8 cellular contexts compared by ENCODE assay signal in the genomic region with DNA sequence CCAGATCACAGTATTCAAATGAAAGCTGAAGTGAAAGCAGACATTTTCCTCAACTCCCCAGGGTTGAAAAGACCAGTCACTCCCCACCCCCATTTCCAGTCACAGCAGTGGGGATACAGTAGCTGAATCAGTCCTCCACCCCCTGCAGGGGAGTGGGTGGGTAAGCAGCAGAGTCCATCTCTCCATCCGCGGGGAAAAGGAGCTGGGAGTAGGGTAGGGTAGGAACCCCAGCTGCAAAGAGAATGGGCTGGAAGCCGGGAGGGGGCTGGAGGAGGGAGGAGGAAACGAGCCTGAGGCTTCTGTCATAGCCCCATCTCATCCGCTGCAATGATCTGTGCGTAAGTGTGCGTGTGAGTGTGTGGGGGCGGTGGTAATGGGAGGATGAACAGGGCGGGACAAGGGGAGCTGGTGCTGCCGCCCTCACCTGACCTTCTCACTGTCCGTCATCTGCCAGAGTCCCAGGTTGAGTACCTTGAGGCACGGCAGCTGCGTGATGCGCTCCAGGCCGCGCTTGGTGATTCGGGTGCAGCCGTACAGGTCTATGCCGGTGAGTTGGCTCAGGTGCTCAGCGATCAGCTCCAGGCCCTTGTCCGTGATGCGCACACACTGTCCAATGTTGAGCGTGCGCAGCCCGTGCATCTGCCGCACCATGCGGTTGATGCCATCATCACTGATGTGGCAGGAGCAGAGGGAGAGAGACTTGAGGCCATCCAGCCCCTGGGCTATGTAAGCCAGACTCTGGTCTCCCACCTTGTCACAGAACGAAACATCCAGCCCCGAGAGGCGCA. TPM values are rescaled to one million over a fixed set of nuclear protein-coding genes. Genes with fewer than 3 reads are reported as not detected.
DNase-seq lines count a peak whose midpoint lies in the region; ATAC-seq and TF ChIP-seq lines count a peak whose summit lies in the region.

No MANE protein-coding gene starts in this region.

- no peak overlapping the region for H3K9ac ChIP-seq in HCT116 (ENCODE audit: low read length)

- no peaks in the 10 kb centered on the region for H4K20me1 ChIP-seq in HCT116 (ENCODE audit: insufficient read depth)

- peak overlapping the region in 5 of 7 donors; percentile 35 to 72 (median 63) for H3K27ac Mint-ChIP-seq in CD14-positive monocyte
- H3K27ac Mint-ChIP-seq in activated naive CD4-positive, alpha-beta T cell treated with anti-CD3 and anti-CD28 coated beads for 36 hours = peak overlapping the region; percentile 88

- peaks cover 25 to 33% of the 10 kb centered on the region in 2 experiments for H3K4me1 ChIP-seq in HCT116 (ENCODE audit: control insufficient read depth in 1 of 2, insufficient read depth in 2 of 2, low read length in 2 of 2)

- TF ChIP-seq POLR2A in HCT116 (IDR thresholded peaks at IDR 0.05; ENCODE audit: borderline replicate concordance, extremely low read depth, insufficient read depth, insufficient read length) = no peak

- peaks cover 44% of the 10 kb centered on the region for H3K79me2 ChIP-seq in HCT116 (ENCODE audit: insufficient read depth, low read length)

- TF ChIP-seq CTCF in CD14-positive monocyte (IDR thresholded peaks at IDR 0.05) = no peak
- no peak for TF ChIP-seq CTCF in HCT116 (IDR thresholded peaks at IDR 0.05 in 2 of 3, conservative IDR thresholded peaks at IDR 0.05 in 1 of 3; ENCODE audit: borderline replicate concordance in 1 of 3, insufficient read depth in 1 of 3, low read depth in 2 of 3, low read length in 2 of 3)
- no peak for TF ChIP-seq CTCF in RWPE1 (conservative IDR thresholded peaks at IDR 0.05; ENCODE audit: low read depth)

- BruUV-seq in HCT116 (replicated peaks; lab: Mats Ljungman, UMichigan) = no TSS peak

- no peaks in the 10 kb centered on the region for H3K36me3 ChIP-seq in HCT116 (ENCODE audit: control insufficient read depth in 1 of 2, insufficient read depth in 2 of 2, low read length in 2 of 2)

- ATAC-seq in HCT116 (no peak), GM19023 (IDR thresholded peaks at IDR 0.05; ENCODE audit: unreplicated experiment) (no peak), HG03097 (IDR thresholded peaks at IDR 0.05; ENCODE audit: low FRiP score, unreplicated experiment) (no peak)

- no peaks in the 10 kb centered on the region for H3K9me3 Mint-ChIP-seq in CD14-positive monocyte
- no peaks in the 10 kb centered on the region for H3K9me3 Mint-ChIP-seq in activated naive CD4-positive, alpha-beta T cell treated with anti-CD3 and anti-CD28 coated beads for 36 hours

- no peaks in the 10 kb centered on the region for H3K27me3 ChIP-seq in HCT116 (ENCODE audit: insufficient read depth, low read length)

- H3K4me3 Mint-ChIP-seq in CD14-positive monocyte = peak overlapping the region; percentile 82 to 93
- peak overlapping the region; percentile 94 for H3K4me3 Mint-ChIP-seq in activated naive CD4-positive, alpha-beta T cell treated with anti-CD3 and anti-CD28 coated beads for 36 hours

- H3K9me3 ChIP-seq in HCT116 (ENCODE audit: control insufficient read depth in 1 of 2, insufficient read depth in 1 of 2, low read depth in 1 of 2, low read length in 2 of 2) = no peaks in the 10 kb centered on the region

- CTCF ChIA-PET in HCT116 (lab: Charles Lee) (interaction anchor here (1.5 to 1.6 kb wide), 2 partner anchors 9 to 13 kb away, joined by 3 to 4 read pairs; no protein-coding TSS in a partner anchor), RWPE1 (lab: Yijun Ruan, JAX) (interaction anchor here (0.6 to 1.2 kb wide), 3 partner anchors 9 to 274 kb away, joined by 3 to 5 read pairs (median 5); no protein-coding TSS in a partner anchor)
- CTCF ChIA-PET in activated naive CD4-positive, alpha-beta T cell treated with anti-CD3 and anti-CD28 coated beads for 36 hours (lab: Charles Lee) = interaction anchor here (0.5 to 3.3 kb wide), 10 partner anchors 9 to 1139 kb away, joined by 3 to 23 read pairs (median 4); no protein-coding TSS in a partner anchor

- peak overlapping the region; percentile 60 to 79 for H3K4me3 ChIP-seq in HCT116 (replicated peaks in 1 of 2; ENCODE audit: low read depth in 1 of 2, low read length in 2 of 2)

- peaks cover 55% of the 10 kb centered on the region for H3K4me1 Mint-ChIP-seq in CD14-positive monocyte
- peaks cover 56% of the 10 kb centered on the region for H3K4me1 Mint-ChIP-seq in activated naive CD4-positive, alpha-beta T cell treated with anti-CD3 and anti-CD28 coated beads for 36 hours (ENCODE audit: low read depth)

- H2AFZ ChIP-seq in HCT116 (ENCODE audit: low read depth, low read length, poor library complexity, severe bottlenecking) = no peak overlapping the region

- H3K36me3 Mint-ChIP-seq in CD14-positive monocyte = peaks cover 10 to 13% of the 10 kb centered on the region in 2 donors
- H3K36me3 Mint-ChIP-seq in activated naive CD4-positive, alpha-beta T cell treated with anti-CD3 and anti-CD28 coated beads for 36 hours (ENCODE audit: low read depth) = peaks cover 11% of the 10 kb centered on the region

- H3K9me2 ChIP-seq in HCT116 (ENCODE audit: insufficient read depth) = no peaks in the 10 kb centered on the region

- POLR2A ChIA-PET in HCT116 (lab: Charles Lee) (no interaction called here), RWPE1 (lab: Yijun Ruan, JAX; ENCODE audit: low non-redundant PET) (no interaction called here)

- peaks cover 0 to 4% (median 0%) of the 10 kb centered on the region in 3 donors for H3K27me3 Mint-ChIP-seq in CD14-positive monocyte (ENCODE audit: low read depth in 3 of 3)
- no peaks in the 10 kb centered on the region for H3K27me3 Mint-ChIP-seq in activated naive CD4-positive, alpha-beta T cell treated with anti-CD3 and anti-CD28 coated beads for 36 hours (ENCODE audit: low read depth)

- H3K4me2 ChIP-seq in HCT116 (ENCODE audit: low read length) = peak overlapping the region; percentile 92

- H3K27ac ChIP-seq in HCT116 (ENCODE audit: low read depth, low read length) = peak overlapping the region; percentile 98
- peak overlapping the region; percentile 92 for H3K27ac ChIP-seq in RWPE1

- TF ChIP-seq RAD21 in HCT116 (IDR thresholded peaks at IDR 0.05; ENCODE audit: low read depth) = no peak

- DNase-seq in CD14-positive monocyte (ENCODE audit: low spot score) = no peak
- DNase-seq in HCT116 (ENCODE audit: low read depth, low spot score) = no peak
- DNase-seq in RWPE1 (ENCODE audit: low spot score) = peak; percentile 49
- DNase-seq in activated naive CD4-positive, alpha-beta T cell treated with anti-CD3 and anti-CD28 coated beads for 36 hours = peak; percentile 89
- peak; percentile 59 for DNase-seq in glomerular visceral epithelial cell (ENCODE audit: extremely low spot score)
- DNase-seq in pons (ENCODE audit: low spot score) = peak; percentile 62

- intact Hi-C loops in CD14-positive monocyte (cut with micrococcal nuclease) (no loop called here), HCT116 (cut with micrococcal nuclease) (no loop called here)
- intact Hi-C loops in activated naive CD4-positive, alpha-beta T cell treated with anti-CD3 and anti-CD28 coated beads for 36 hours (cut with micrococcal nuclease) = loop anchor here (1.0 to 5.0 kb wide), 7 partner anchors 13 to 1020 kb away; a partner anchor contains a TSS

- RAD21 ChIA-PET in HCT116 (lab: Charles Lee; ENCODE audit: low non-redundant PET in 1 of 2, low total read pairs in 2 of 2, uncharacterized antibody in 2 of 2, unreplicated experiment in 2 of 2) = no interaction called here

TF ChIP-seq in HCT116, 20 proteins besides CTCF, POLR2A, EP300 and RAD21:
- TF ChIP-seq, protein P1, sequence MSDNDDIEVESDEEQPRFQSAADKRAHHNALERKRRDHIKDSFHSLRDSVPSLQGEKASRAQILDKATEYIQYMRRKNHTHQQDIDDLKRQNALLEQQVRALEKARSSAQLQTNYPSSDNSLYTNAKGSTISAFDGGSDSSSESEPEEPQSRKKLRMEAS (IDR thresholded peaks at IDR 0.05) = no peak
- TF ChIP-seq POLR2AphosphoS5 (IDR thresholded peaks at IDR 0.05; ENCODE audit: low read depth, low read length) (no peak), SP1 (IDR thresholded peaks at IDR 0.05; ENCODE audit: low read depth) (no peak)

RNA-seq across cellular contexts. Expression of a gene that starts 1.7 kb away (rescaled TPM):
- polyA plus RNA-seq in CD14-positive monocyte = 1 to 10 TPM; 6.2 to 7.2 TPM
- total RNA-seq in HCT116 (2021; ENCODE audit: unreplicated experiment) = 19.0 TPM
- polyA plus RNA-seq in HCT116 (2012) = 15.9 and 18.1 TPM in 2 replicates
- 10 to 100 TPM; 11.4 to 11.9 TPM for total RNA-seq in activated naive CD4-positive, alpha-beta T cell treated with anti-CD3 and anti-CD28 coated beads for 36 hours

RNA-seq across cellular contexts. Expression of a gene that starts 36.4 kb away (rescaled TPM):
- 1 to 10 TPM; 2.7 to 4.1 TPM for polyA plus RNA-seq in CD14-positive monocyte
- total RNA-seq in HCT116 (2021; ENCODE audit: unreplicated experiment) = 0.52 TPM
- 0.25 and 0.29 TPM in 2 replicates for polyA plus RNA-seq in HCT116 (2012)
- not detected for total RNA-seq in activated naive CD4-positive, alpha-beta T cell treated with anti-CD3 and anti-CD28 coated beads for 36 hours

Comparison
In these comparisons a context has a peak if more than half of its experiments do, and no peak if none do; other contexts are left out.
1. DNase-seq: peak in RWPE1 (single experiment), activated naive CD4-positive, alpha-beta T cell treated with anti-CD3 and anti-CD28 coated beads for 36 hours (single experiment), glomerular visceral epithelial cell (single experiment) and pons (single experiment); none in CD14-positive monocyte (single experiment) and HCT116 (single experiment).